ENCODE assay signal across 35 cellular contexts in the genomic region with DNA sequence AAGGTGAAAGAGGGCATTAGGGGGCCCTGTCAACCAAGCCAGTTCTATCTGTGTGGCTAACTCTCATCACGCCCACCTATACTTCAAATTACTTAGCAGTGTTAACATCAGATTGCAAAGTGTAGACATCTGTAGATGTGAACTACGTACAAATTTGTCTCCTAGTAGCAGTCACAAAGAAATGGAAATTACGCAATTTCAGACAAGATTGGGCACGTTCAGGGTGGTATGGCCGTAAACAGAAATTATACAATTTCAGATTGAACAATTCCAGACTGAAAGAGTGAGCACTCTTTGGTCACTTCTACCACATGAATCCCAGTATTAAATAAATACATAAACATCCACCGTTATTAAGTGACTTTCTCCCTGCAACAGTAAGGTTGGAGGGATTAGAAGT.
"Had no signal": no experiment of that assay in that cellular context is flagged by ENCODE, and none has a peak within 500 bp of the region (broad histone marks: within the 10 kb centered on the region; RNA-seq: fewer than 3 reads in every experiment).

No MANE protein-coding gene starts in this region.

- H3K27ac ChIP-seq: brain microvascular endothelial cell, cardiac muscle cell, colonic mucosa, gastrocnemius medialis, heart right ventricle, hepatocyte had no signal

- FAIRE-seq: astrocyte, endometrium, endothelial cell of umbilical vein had no signal

- H3K36me3 Mint-ChIP-seq: activated CD4-positive, alpha-beta memory T cell treated with anti-CD3 and anti-CD28 coated beads for 36 hours; activated CD8-positive, alpha-beta memory T cell treated with anti-CD3 and anti-CD28 coated beads, Interleukin-2, amount 10 ng/mL, durations not matched to agents 7 days and 5 days; activated naive CD4-positive, alpha-beta T cell treated with anti-CD3 and anti-CD28 coated beads, Interleukin-2, amount 50 U/mL, for 72 hours had no signal

- H3K27me3 ChIP-seq: brain microvascular endothelial cell, cardiac muscle cell, colonic mucosa, gastrocnemius medialis, heart right ventricle, hepatocyte had no signal

- H3K9me3 Mint-ChIP-seq: activated CD4-positive, alpha-beta memory T cell treated with anti-CD3 and anti-CD28 coated beads for 36 hours; activated CD4-positive, alpha-beta T cell treated with anti-CD3 and anti-CD28 coated beads, Interleukin-2, amount 10 ng/mL, durations not matched to agents 24 days and 14 days; activated naive CD4-positive, alpha-beta T cell treated with anti-CD3 and anti-CD28 coated beads for 36 hours; activated T-helper 1 cell treated with anti-CD3 and anti-CD28 coated beads, Interleukin-12 subunit alpha, Interleukin-12 subunit beta, Interleukin-2, Interleukin-4 antibody, amounts not matched to agents 30 ng/mL and 10 ng/mL and 1 ng/mL, durations not matched to agents 14 hours and 24 hours and 36 hours; activated T-helper 2 cell treated with anti-CD3 and anti-CD28 coated beads, Interferon-gamma antibody, Interleukin-2, Interleukin-4, amounts not matched to agents 10 μg/mL and 5 μg/mL and 100 μg/mL, durations not matched to agents 14 hours and 24 hours and 36 hours; T-helper 2 cell treated with Interferon-gamma antibody and Interleukin-4, amounts not matched to agents 5 μg/mL and 100 μg/mL, for 36 hours had no signal

- H3K4me2 ChIP-seq: hepatocyte had no signal

- H2AFZ ChIP-seq: hepatocyte had no signal

- H3K27ac Mint-ChIP-seq: activated CD4-positive, alpha-beta memory T cell treated with anti-CD3 and anti-CD28 coated beads for 36 hours; activated CD4-positive, alpha-beta T cell treated with anti-CD3 and anti-CD28 coated beads for 36 hours; activated CD4-positive, alpha-beta T cell treated with anti-CD3 and anti-CD28 coated beads, Interleukin-2, amount 10 ng/mL, durations not matched to agents 24 days and 14 days; activated CD8-positive, alpha-beta memory T cell treated with anti-CD3 and anti-CD28 coated beads, Interleukin-2, amount 10 ng/mL, durations not matched to agents 7 days and 5 days; activated CD8-positive, alpha-beta T cell treated with anti-CD3 and anti-CD28 coated beads, Interleukin-2, amount 10 ng/mL, durations not matched to agents 7 days and 5 days; activated naive CD4-positive, alpha-beta T cell treated with anti-CD3 and anti-CD28 coated beads for 36 hours; activated naive CD4-positive, alpha-beta T cell treated with anti-CD3 and anti-CD28 coated beads, Interleukin-2, amount 50 U/mL, for 72 hours; activated T-helper 1 cell treated with anti-CD3 and anti-CD28 coated beads, Interleukin-12 subunit alpha, Interleukin-12 subunit beta, Interleukin-2, Interleukin-4 antibody, amounts not matched to agents 30 ng/mL and 10 ng/mL and 1 ng/mL, durations not matched to agents 14 hours and 24 hours and 36 hours; activated T-helper 2 cell treated with anti-CD3 and anti-CD28 coated beads, Interferon-gamma antibody, Interleukin-2, Interleukin-4, amounts not matched to agents 10 μg/mL and 5 μg/mL and 100 μg/mL, durations not matched to agents 14 hours and 24 hours and 36 hours; T-helper 17 cell; T-helper 2 cell treated with Interferon-gamma antibody and Interleukin-4, amounts not matched to agents 5 μg/mL and 100 μg/mL, for 36 hours had no signal

- H3K4me3 Mint-ChIP-seq: activated CD4-positive, alpha-beta memory T cell treated with anti-CD3 and anti-CD28 coated beads for 36 hours; activated CD4-positive, alpha-beta T cell treated with anti-CD3 and anti-CD28 coated beads for 36 hours; activated CD4-positive, alpha-beta T cell treated with anti-CD3 and anti-CD28 coated beads, Interleukin-2, amount 10 ng/mL, durations not matched to agents 24 days and 14 days; activated CD8-positive, alpha-beta memory T cell treated with anti-CD3 and anti-CD28 coated beads, Interleukin-2, amount 10 ng/mL, durations not matched to agents 7 days and 5 days; activated CD8-positive, alpha-beta T cell treated with anti-CD3 and anti-CD28 coated beads, Interleukin-2, amount 10 ng/mL, durations not matched to agents 7 days and 5 days; activated naive CD4-positive, alpha-beta T cell treated with anti-CD3 and anti-CD28 coated beads for 36 hours; activated T-helper 1 cell treated with anti-CD3 and anti-CD28 coated beads, Interleukin-12 subunit alpha, Interleukin-12 subunit beta, Interleukin-2, Interleukin-4 antibody, amounts not matched to agents 30 ng/mL and 10 ng/mL and 1 ng/mL, durations not matched to agents 14 hours and 24 hours and 36 hours; T-helper 17 cell; T-helper 2 cell treated with Interferon-gamma antibody and Interleukin-4, amounts not matched to agents 5 μg/mL and 100 μg/mL, for 36 hours had no signal

- DNase-seq: activated CD4-positive, alpha-beta memory T cell treated with anti-CD3 and anti-CD28 coated beads for 36 hours; activated CD4-positive, alpha-beta T cell treated with anti-CD3 and anti-CD28 coated beads for 36 hours; activated CD4-positive, alpha-beta T cell treated with anti-CD3 and anti-CD28 coated beads, Interleukin-2, amount 10 ng/mL, durations not matched to agents 24 days and 14 days; activated CD4-positive, CD25-positive, alpha-beta regulatory T cell; activated CD4-positive, CD25-positive, alpha-beta regulatory T cell treated with anti-CD3 and anti-CD28 coated beads, Interleukin-2, amount 50 U/mL, for 72 hours; activated CD8-positive, alpha-beta memory T cell treated with anti-CD3 and anti-CD28 coated beads, Interleukin-2, amount 10 ng/mL, durations not matched to agents 7 days and 5 days; activated CD8-positive, alpha-beta memory T cell treated with anti-CD3 and anti-CD28 coated beads, Interleukin-2, amount 50 U/mL, for 4 hours; activated CD8-positive, alpha-beta T cell treated with anti-CD3 and anti-CD28 coated beads, Interleukin-2, amount 10 ng/mL, durations not matched to agents 7 days and 5 days; activated effector memory CD4-positive, alpha-beta T cell treated with anti-CD3 and anti-CD28 coated beads, Interleukin-2, amount 50 U/mL, for 16 hours; activated naive CD4-positive, alpha-beta T cell treated with anti-CD3 and anti-CD28 coated beads for 36 hours; activated T-cell treated with anti-CD3 and anti-CD28 coated beads, Interleukin-2, amount 50 U/mL, for 1 hour; activated T-cell treated with anti-CD3 and anti-CD28 coated beads, Interleukin-2, amount 50 U/mL, for 48 hours; amniotic stem cell; anterior cingulate cortex; brain microvascular endothelial cell; central memory CD4-positive, alpha-beta T cell; cerebellar nuclear complex; colonic mucosa; effector CD8-positive, alpha-beta T cell; foreskin fibroblast; gastrocnemius medialis; heart right ventricle; T-helper 1 cell; T-helper 17 cell; T1000 had no signal

- H3K36me3 ChIP-seq: brain microvascular endothelial cell, cardiac muscle cell, colonic mucosa, gastrocnemius medialis, heart right ventricle had no signal

- ATAC-seq: activated CD4-positive, alpha-beta T cell treated with anti-CD3 and anti-CD28 coated beads for 36 hours; activated CD8-positive, alpha-beta memory T cell treated with anti-CD3 and anti-CD28 coated beads, Interleukin-2, amount 10 ng/mL, durations not matched to agents 7 days and 5 days; activated CD8-positive, alpha-beta T cell treated with anti-CD3 and anti-CD28 coated beads, Interleukin-2, amount 10 ng/mL, durations not matched to agents 7 days and 5 days; activated naive CD4-positive, alpha-beta T cell treated with anti-CD3 and anti-CD28 coated beads, Interleukin-2, amount 50 U/mL, for 72 hours; esophagus mucosa; gastrocnemius medialis; heart right ventricle; T-helper 17 cell had no signal

- H3K9me3 ChIP-seq: colonic mucosa, gastrocnemius medialis had no signal

- H3K4me1 Mint-ChIP-seq: activated CD4-positive, alpha-beta T cell treated with anti-CD3 and anti-CD28 coated beads for 36 hours; activated CD4-positive, alpha-beta T cell treated with anti-CD3 and anti-CD28 coated beads, Interleukin-2, amount 10 ng/mL, durations not matched to agents 24 days and 14 days; activated CD8-positive, alpha-beta memory T cell treated with anti-CD3 and anti-CD28 coated beads, Interleukin-2, amount 10 ng/mL, durations not matched to agents 7 days and 5 days; T-helper 17 cell had no signal

- H3K79me2 ChIP-seq: hepatocyte had no signal

- H3K4me1 ChIP-seq: colonic mucosa, gastrocnemius medialis, heart right ventricle had no signal

- H3K27me3 Mint-ChIP-seq: activated CD4-positive, alpha-beta memory T cell treated with anti-CD3 and anti-CD28 coated beads for 36 hours; activated CD4-positive, alpha-beta T cell treated with anti-CD3 and anti-CD28 coated beads, Interleukin-2, amount 10 ng/mL, durations not matched to agents 24 days and 14 days; activated CD8-positive, alpha-beta memory T cell treated with anti-CD3 and anti-CD28 coated beads, Interleukin-2, amount 10 ng/mL, durations not matched to agents 7 days and 5 days; T-helper 17 cell had no signal

- H3K4me3 ChIP-seq: cardiac muscle cell, colonic mucosa, gastrocnemius medialis, heart right ventricle, hepatocyte had no signal
